10 cellular contexts compared by ENCODE assay signal in genomic region chr3:76585794-76586392, GRCh38.
A peak's percentile ranks its signal among the peaks of the same experiment; 100 is the strongest.
DNase-seq lines count a peak whose midpoint lies in the region; ATAC-seq and TF ChIP-seq lines count a peak whose summit lies in the region.
"Had no signal": no experiment of that assay in that cellular context is flagged by ENCODE, and none has a peak within 500 bp of the region (broad histone marks: within the 10 kb centered on the region; RNA-seq: fewer than 3 reads in every experiment).

No MANE protein-coding gene starts in this region.

- H2BK5ac ChIP-seq in mesendoderm (ENCODE audit: low read length), result no peak overlapping the region

- no peak overlapping the region for H3K18ac ChIP-seq in mesendoderm (ENCODE audit: low read length)

- H3K23ac ChIP-seq in mesendoderm (ENCODE audit: low read length), result no peak overlapping the region

- in situ Hi-C loops in astrocyte of the cerebellum (cut with HindIII; ENCODE audit: low sequenced_read_pairs), result no loop called here

- no peak overlapping the region for H4K5ac ChIP-seq in mesendoderm (ENCODE audit: low read length)

- no peak overlapping the region for H3K56ac ChIP-seq in mesendoderm (ENCODE audit: low read length)

- H3K36me3 Mint-ChIP-seq in natural killer cell treated with Interleukin-12 subunit alpha and Interleukin-12 subunit beta and Interleukin-15 and Interleukin-18, amount 100 ng/mL, for 72 hours, result peaks cover 10% of the 10 kb centered on the region

- H3K4ac ChIP-seq in mesendoderm (ENCODE audit: low read depth, low read length), result no peak overlapping the region

- no peak overlapping the region for H3K4me2 ChIP-seq in mesendoderm (ENCODE audit: low read length)

- peak; percentile 60 for TF ChIP-seq CTCF in HL-60 (IDR thresholded peaks at IDR 0.05; ENCODE audit: insufficient read depth, low read length)
- peak; percentile 46 for TF ChIP-seq CTCF in astrocyte of the cerebellum (IDR thresholded peaks at IDR 0.05; ENCODE audit: low read depth, low read length, missing control alignments)

- no peaks in the 10 kb centered on the region for H3K79me1 ChIP-seq in mesendoderm (ENCODE audit: low read length)

- H2AK5ac ChIP-seq in mesendoderm (ENCODE audit: low read length), result no peak overlapping the region

- peaks cover 12% of the 10 kb centered on the region for H3K9me3 Mint-ChIP-seq in natural killer cell treated with Interleukin-12 subunit alpha and Interleukin-12 subunit beta and Interleukin-15 and Interleukin-18, amount 100 ng/mL, for 72 hours

- H2BK15ac ChIP-seq in mesendoderm (replicated peaks; ENCODE audit: low read depth), result no peak overlapping the region

- H3K4me3 ChIP-seq in HL-60 (replicated peaks; ENCODE audit: insufficient read depth, low read length), result no peak overlapping the region
- H3K4me3 ChIP-seq in astrocyte of the cerebellum (ENCODE audit: low read depth, low read length), result no peak overlapping the region
- no peak overlapping the region for H3K4me3 ChIP-seq in mesendoderm (ENCODE audit: low read length)

- no peaks in the 10 kb centered on the region for H3K79me2 ChIP-seq in mesendoderm (ENCODE audit: control insufficient read depth, insufficient read depth, low read length)

- no peak overlapping the region for H3K9ac ChIP-seq in mesendoderm (ENCODE audit: low read length)

- H3K4me3 Mint-ChIP-seq in natural killer cell treated with Interleukin-12 subunit alpha and Interleukin-12 subunit beta and Interleukin-15 and Interleukin-18, amount 100 ng/mL, for 72 hours, result no peak overlapping the region
- H3K4me3 Mint-ChIP-seq: T-helper 1 cell treated with Interleukin-12 subunit alpha and Interleukin-12 subunit beta and Interleukin-4 antibody, amounts not matched to agents 30 μg/mL and 1 μg/mL, for 36 hours had no signal

- H3K27ac ChIP-seq in HL-60 (replicated peaks) (no peak overlapping the region), mesendoderm (ENCODE audit: low read depth, low read length) (no peak overlapping the region)

- DNase-seq in DMS114 treated with DMSO at 0.1 percent for 48 hours (lab: John Stamatoyannopoulos, UW; ENCODE audit: unreplicated experiment) (peak; percentile 0), HL-60 (ENCODE audit: low read depth in 1 of 2, low spot score in 1 of 2) (no peak), astrocyte of the cerebellum (ENCODE audit: low read depth) (no peak), mesendoderm (peak; percentile 13), islet precursor cell (no peak), putamen (ENCODE audit: low spot score) (no peak)
- DNase-seq in natural killer cell treated with Interleukin-12 subunit alpha and Interleukin-12 subunit beta and Interleukin-15 and Interleukin-18, amount 100 ng/mL, for 72 hours (ENCODE audit: low spot score), result no peak
- DNase-seq: GOT3 had no signal

- no peaks in the 10 kb centered on the region for H3K27me3 ChIP-seq in HL-60 (ENCODE audit: insufficient read depth, poor library complexity, severe bottlenecking)
- H3K27me3 ChIP-seq in mesendoderm (ENCODE audit: insufficient read depth, low read length, poor library complexity), result no peaks in the 10 kb centered on the region

- no peak overlapping the region for H3K27ac Mint-ChIP-seq in natural killer cell treated with Interleukin-12 subunit alpha and Interleukin-12 subunit beta and Interleukin-15 and Interleukin-18, amount 100 ng/mL, for 72 hours
- H3K27ac Mint-ChIP-seq: T-helper 1 cell treated with Interleukin-12 subunit alpha and Interleukin-12 subunit beta and Interleukin-4 antibody, amounts not matched to agents 30 μg/mL and 1 μg/mL, for 36 hours had no signal

- WGBS in mesendoderm (ENCODE audit: extremely low coverage, insufficient coverage, low lambda C conversion rate), result no CpG with 5 or more reads among the region's 2 CpGs

- no peak overlapping the region for H4K8ac ChIP-seq in mesendoderm (ENCODE audit: low read depth, low read length)

- H3K27me3 Mint-ChIP-seq in natural killer cell treated with Interleukin-12 subunit alpha and Interleukin-12 subunit beta and Interleukin-15 and Interleukin-18, amount 100 ng/mL, for 72 hours, result no peaks in the 10 kb centered on the region

- H3K4me1 ChIP-seq in mesendoderm (ENCODE audit: control insufficient read depth, low read depth, low read length), result no peaks in the 10 kb centered on the region

- ATAC-seq in HG03469 (IDR thresholded peaks at IDR 0.05; ENCODE audit: unreplicated experiment), result no peak
- no peak for ATAC-seq in natural killer cell treated with Interleukin-12 subunit alpha and Interleukin-12 subunit beta and Interleukin-15 and Interleukin-18, amount 100 ng/mL, for 72 hours

- H3K4me1 Mint-ChIP-seq in natural killer cell treated with Interleukin-12 subunit alpha and Interleukin-12 subunit beta and Interleukin-15 and Interleukin-18, amount 100 ng/mL, for 72 hours (ENCODE audit: low read depth in 2 of 2), result no peaks in the 10 kb centered on the region

- H3K36me3 ChIP-seq in mesendoderm (ENCODE audit: control insufficient read depth, insufficient read depth, low read length), result no peaks in the 10 kb centered on the region

- no peak overlapping the region for H2BK120ac ChIP-seq in mesendoderm (ENCODE audit: low read depth, low read length)

Comparison
In these comparisons a context has a peak if more than half of its experiments do, and no peak if none do; other contexts are left out.
1. DNase-seq: peak in DMS114 treated with DMSO at 0.1 percent for 48 hours (single experiment) and mesendoderm (single experiment); none in HL-60 (0 of 2), astrocyte of the cerebellum (single experiment), natural killer cell treated with Interleukin-12 subunit alpha and Interleukin-12 subunit beta and Interleukin-15 and Interleukin-18, amount 100 ng/mL, for 72 hours (single experiment), islet precursor cell (single experiment) and putamen (single experiment).